Comparison of ENCODE assay signal across 22 cellular contexts in the genomic region with DNA sequence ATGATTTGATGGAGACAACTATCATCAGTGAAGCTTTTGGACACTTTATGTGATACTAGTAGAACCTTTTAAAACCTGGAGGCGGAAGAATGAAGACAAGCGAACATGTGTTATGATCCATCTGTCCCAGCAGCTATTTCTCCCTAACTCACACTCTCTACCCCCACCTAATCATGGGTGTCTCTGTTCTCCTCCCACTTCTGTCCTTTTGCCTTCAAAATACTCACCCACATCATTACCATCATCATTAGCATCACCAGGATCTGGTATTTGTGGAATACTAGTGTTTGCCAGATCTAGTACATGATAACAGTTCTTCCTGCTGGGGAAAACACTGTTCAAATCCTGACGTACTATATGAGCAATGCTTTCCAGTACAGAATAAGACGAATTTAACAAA.
"Had no signal": no experiment of that assay in that cellular context is flagged by ENCODE, and none has a peak within 500 bp of the region (broad histone marks: within the 10 kb centered on the region; RNA-seq: fewer than 3 reads in every experiment).

No MANE protein-coding gene starts in this region.

- H3K36me3 ChIP-seq: MG63, SJSA1 had no signal

- H3K9me3 ChIP-seq: MG63, SJSA1 had no signal

- H3K4me3 ChIP-seq: MG63, SJSA1, SK-N-MC had no signal

- DNase-seq: Karpas-422, KG1, MG63, NCI-H1092, NCI-H1105 treated with DMSO at 0.1 percent for 48 hours, NCI-H1436, NCI-H187, NCI-H2029, NCI-H2081 treated with DMSO at 0.1 percent for 48 hours, NCI-H2171, NCI-H226, NCI-H446, NCI-H510A, NCI-H524 treated with DMSO at 0.1 percent for 48 hours, NCI-H69, NCI-H774, Right ventricle myocardium superior, RPMI8226, SIG-M5 had no signal

- H3K27ac ChIP-seq: SJSA1, SK-N-MC had no signal

- FAIRE-seq: RCC 7860 had no signal
